1 cellular context compared by ENCODE assay signal in the genomic region with DNA sequence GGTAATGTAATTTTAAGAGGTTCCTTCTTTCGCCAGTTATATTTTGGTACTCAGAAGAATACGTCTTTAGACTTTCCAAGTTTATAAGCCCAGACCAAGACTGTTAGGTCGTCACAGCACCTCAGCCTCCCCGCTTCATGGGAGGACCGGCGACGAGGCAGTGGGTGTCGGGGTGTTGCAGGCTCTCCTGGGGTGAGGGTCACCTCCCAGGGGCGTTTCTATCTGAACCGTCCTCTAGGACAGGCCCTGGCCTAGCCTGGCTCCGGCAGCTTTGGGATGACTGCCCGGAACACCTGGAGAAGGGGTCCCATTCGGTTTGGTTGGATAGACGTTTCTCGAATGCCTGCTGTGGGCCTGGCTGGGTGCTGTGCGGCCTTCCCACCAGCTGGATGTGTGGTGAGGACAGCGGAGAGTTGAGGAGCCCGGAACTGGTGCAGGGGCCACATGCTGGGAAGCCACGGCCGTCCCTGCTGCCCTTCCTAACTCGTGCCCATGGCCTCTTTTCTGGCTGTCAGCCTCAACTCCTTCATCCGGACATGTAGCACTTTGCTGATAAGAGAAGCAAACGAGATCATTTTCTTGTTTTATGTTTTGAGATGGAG.
TF ChIP-seq lines count a peak whose summit lies in the region.

No MANE protein-coding gene starts in this region.

TF ChIP-seq in HCT116, 20 proteins besides CTCF, POLR2A, EP300 and RAD21 (continued from another document):
- TF ChIP-seq, protein P1, sequence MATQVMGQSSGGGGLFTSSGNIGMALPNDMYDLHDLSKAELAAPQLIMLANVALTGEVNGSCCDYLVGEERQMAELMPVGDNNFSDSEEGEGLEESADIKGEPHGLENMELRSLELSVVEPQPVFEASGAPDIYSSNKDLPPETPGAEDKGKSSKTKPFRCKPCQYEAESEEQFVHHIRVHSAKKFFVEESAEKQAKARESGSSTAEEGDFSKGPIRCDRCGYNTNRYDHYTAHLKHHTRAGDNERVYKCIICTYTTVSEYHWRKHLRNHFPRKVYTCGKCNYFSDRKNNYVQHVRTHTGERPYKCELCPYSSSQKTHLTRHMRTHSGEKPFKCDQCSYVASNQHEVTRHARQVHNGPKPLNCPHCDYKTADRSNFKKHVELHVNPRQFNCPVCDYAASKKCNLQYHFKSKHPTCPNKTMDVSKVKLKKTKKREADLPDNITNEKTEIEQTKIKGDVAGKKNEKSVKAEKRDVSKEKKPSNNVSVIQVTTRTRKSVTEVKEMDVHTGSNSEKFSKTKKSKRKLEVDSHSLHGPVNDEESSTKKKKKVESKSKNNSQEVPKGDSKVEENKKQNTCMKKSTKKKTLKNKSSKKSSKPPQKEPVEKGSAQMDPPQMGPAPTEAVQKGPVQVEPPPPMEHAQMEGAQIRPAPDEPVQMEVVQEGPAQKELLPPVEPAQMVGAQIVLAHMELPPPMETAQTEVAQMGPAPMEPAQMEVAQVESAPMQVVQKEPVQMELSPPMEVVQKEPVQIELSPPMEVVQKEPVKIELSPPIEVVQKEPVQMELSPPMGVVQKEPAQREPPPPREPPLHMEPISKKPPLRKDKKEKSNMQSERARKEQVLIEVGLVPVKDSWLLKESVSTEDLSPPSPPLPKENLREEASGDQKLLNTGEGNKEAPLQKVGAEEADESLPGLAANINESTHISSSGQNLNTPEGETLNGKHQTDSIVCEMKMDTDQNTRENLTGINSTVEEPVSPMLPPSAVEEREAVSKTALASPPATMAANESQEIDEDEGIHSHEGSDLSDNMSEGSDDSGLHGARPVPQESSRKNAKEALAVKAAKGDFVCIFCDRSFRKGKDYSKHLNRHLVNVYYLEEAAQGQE (IDR thresholded peaks at IDR 0.05; ENCODE audit: low read depth) = no peak
- TF ChIP-seq SRF (IDR thresholded peaks at IDR 0.05; ENCODE audit: low read depth) (no peak), POLR2AphosphoS5 (IDR thresholded peaks at IDR 0.05; ENCODE audit: low read depth, low read length) (no peak), JUND (IDR thresholded peaks at IDR 0.05) (no peak), ELF1 (IDR thresholded peaks at IDR 0.05; ENCODE audit: borderline replicate concordance, low read depth) (no peak), FOSL1 (IDR thresholded peaks at IDR 0.05; ENCODE audit: low read depth) (no peak), YY1 (IDR thresholded peaks at IDR 0.05; ENCODE audit: extremely low read depth, insufficient replicate concordance, low read depth, low read length) (no peak), ZFX (IDR thresholded peaks at IDR 0.05) (no peak), SP1 (IDR thresholded peaks at IDR 0.05; ENCODE audit: low read depth) (no peak), CEBPB (IDR thresholded peaks at IDR 0.05; ENCODE audit: low read depth) (no peak), TCF7L2 (IDR thresholded peaks at IDR 0.05; ENCODE audit: borderline replicate concordance, extremely low read depth, insufficient read depth, insufficient read length) (no peak), SIN3A (IDR thresholded peaks at IDR 0.05; ENCODE audit: low read depth) (no peak), CBX3 (IDR thresholded peaks at IDR 0.05; ENCODE audit: low read depth) (no peak)
- TF ChIP-seq, protein P2, sequence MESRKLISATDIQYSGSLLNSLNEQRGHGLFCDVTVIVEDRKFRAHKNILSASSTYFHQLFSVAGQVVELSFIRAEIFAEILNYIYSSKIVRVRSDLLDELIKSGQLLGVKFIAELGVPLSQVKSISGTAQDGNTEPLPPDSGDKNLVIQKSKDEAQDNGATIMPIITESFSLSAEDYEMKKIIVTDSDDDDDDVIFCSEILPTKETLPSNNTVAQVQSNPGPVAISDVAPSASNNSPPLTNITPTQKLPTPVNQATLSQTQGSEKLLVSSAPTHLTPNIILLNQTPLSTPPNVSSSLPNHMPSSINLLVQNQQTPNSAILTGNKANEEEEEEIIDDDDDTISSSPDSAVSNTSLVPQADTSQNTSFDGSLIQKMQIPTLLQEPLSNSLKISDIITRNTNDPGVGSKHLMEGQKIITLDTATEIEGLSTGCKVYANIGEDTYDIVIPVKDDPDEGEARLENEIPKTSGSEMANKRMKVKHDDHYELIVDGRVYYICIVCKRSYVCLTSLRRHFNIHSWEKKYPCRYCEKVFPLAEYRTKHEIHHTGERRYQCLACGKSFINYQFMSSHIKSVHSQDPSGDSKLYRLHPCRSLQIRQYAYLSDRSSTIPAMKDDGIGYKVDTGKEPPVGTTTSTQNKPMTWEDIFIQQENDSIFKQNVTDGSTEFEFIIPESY (IDR thresholded peaks at IDR 0.05; ENCODE audit: extremely low read depth, insufficient replicate concordance, low read length) = no peak
